24 cellular contexts compared by ENCODE assay signal in the genomic region with DNA sequence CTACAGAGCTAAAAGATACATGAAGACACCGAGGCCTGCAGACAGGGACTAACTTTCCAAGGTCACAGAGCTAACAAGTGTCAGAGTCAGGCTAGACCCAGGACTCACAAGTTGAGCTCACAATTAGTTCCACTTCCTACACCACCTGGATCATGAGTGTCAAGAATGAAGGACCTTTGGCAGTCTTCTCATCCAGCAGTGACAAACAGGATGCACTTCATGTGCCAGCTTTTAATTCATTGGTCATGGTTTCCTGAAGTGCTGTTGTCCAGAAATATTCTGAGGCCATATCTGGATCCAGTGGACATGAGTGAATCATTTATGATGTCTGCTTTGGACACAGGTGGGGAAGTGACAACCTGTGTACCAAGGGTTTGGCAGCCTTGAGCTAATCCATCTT.
DNase-seq lines count a peak whose midpoint lies in the region; ATAC-seq, FAIRE-seq and TF ChIP-seq lines count a peak whose summit lies in the region.
"Had no signal": no experiment of that assay in that cellular context is flagged by ENCODE, and none has a peak within 500 bp of the region (broad histone marks: within the 10 kb centered on the region; RNA-seq: fewer than 3 reads in every experiment).

No MANE protein-coding gene starts in this region.

- H4K20me1 ChIP-seq in GM12878 (ENCODE audit: control insufficient read depth, insufficient read depth) = no peaks in the 10 kb centered on the region
- H4K20me1 ChIP-seq: BLaER1 treated with 17β-estradiol and CSF1 and Interleukin-3, amounts not matched to agents 10 nM and 100 nM had no signal

- WGBS in GM12878 (ENCODE audit: insufficient coverage, insufficient replicate concordance, low lambda C conversion rate, missing lambda C conversion rate) = 13% methylated on average over 1 of the region's 1 CpG
- 86% methylated on average over 1 of the region's 1 CpG for WGBS in gastroesophageal sphincter (ENCODE audit: low coverage in 1 of 2), 2 donors

- BruUV-seq in GM12878 (replicated peaks; lab: Mats Ljungman, UMichigan) = no TSS peak

- SMC1A ChIA-PET in GM12878 (lab: Charles Lee; ENCODE audit: uncharacterized antibody, unreplicated experiment) = interaction anchor here (1.1 kb wide), 1 partner anchor 41 kb away, joined by 3 read pairs; no protein-coding TSS in a partner anchor

- no peak for TF ChIP-seq EP300 in GM12878 (IDR thresholded peaks at IDR 0.05; ENCODE audit: borderline replicate concordance in 1 of 2, control insufficient read depth in 1 of 2, low read depth in 2 of 2, low read length in 2 of 2)
- TF ChIP-seq EP300 in gastroesophageal sphincter (IDR thresholded peaks at IDR 0.05) = no peak

- no peak overlapping the region for H3K9ac ChIP-seq in GM12878 (ENCODE audit: control insufficient read depth, insufficient read depth, low read length)
- H3K9ac ChIP-seq: BLaER1 treated with 17β-estradiol and CSF1 and Interleukin-3, amounts not matched to agents 10 nM and 100 nM had no signal

- TF ChIP-seq POLR2A in GM12878 (IDR thresholded peaks at IDR 0.05; ENCODE audit: low read depth, low read length) (no peak), gastroesophageal sphincter (IDR thresholded peaks at IDR 0.05) (no peak)

- no peak overlapping the region for H3K4me3 ChIP-seq in GM12878
- H3K4me3 ChIP-seq in gastroesophageal sphincter = no peak overlapping the region
- H3K4me3 ChIP-seq: A549; BLaER1 treated with 17β-estradiol and CSF1 and Interleukin-3, amounts not matched to agents 10 nM and 100 nM had no signal

- H3K36me3 Mint-ChIP-seq in glutamatergic neuron (ENCODE audit: unreplicated experiment) = peaks cover 6% of the 10 kb centered on the region
- H3K36me3 Mint-ChIP-seq: CD4-positive, alpha-beta memory T cell; CD8-positive, alpha-beta memory T cell had no signal

- peak; percentile 9 for DNase-seq in activated effector memory CD4-positive, alpha-beta T cell treated with anti-CD3 and anti-CD28 coated beads, Interleukin-2, amount 50 U/mL, for 16 hours
- no peak for DNase-seq in activated effector memory CD4-positive, alpha-beta T cell treated with Interleukin-2 at 50 U/mL for 16 hours
- DNase-seq in GM12878 (ENCODE audit: low read depth, low spot score) (no peak), dermis microvascular lymphatic vessel endothelial cell (ENCODE audit: low read depth in 2 of 2) (peak; percentile 42 to 71), COLO829 (ENCODE audit: low spot score) (no peak), glutamatergic neuron (no peak)
- DNase-seq: AML-193; Caco-2; Calu3; CD4-positive, alpha-beta memory T cell; CD8-positive, alpha-beta memory T cell; DMS79 treated with DMSO at 0.1 percent for 48 hours; GF-D8 had no signal

- TF ChIP-seq RAD21 in GM12878 (IDR thresholded peaks at IDR 0.05; ENCODE audit: insufficient read depth, low read depth, low read length) = no peak

- peaks cover 2% of the 10 kb centered on the region for H3K9me3 Mint-ChIP-seq in glutamatergic neuron (ENCODE audit: unreplicated experiment)

- POLR2A ChIA-PET in GM12878 (lab: Charles Lee) = no interaction called here

- intact Hi-C loops in GM12878 (cut with micrococcal nuclease; ENCODE audit: unreplicated experiment) = no loop called here

- peak; percentile 54 for FAIRE-seq in GM12878 (lab: Jason Lieb, UNC)
- FAIRE-seq: A549, D721Med, G401.6, GM12892, GM18507 had no signal

- in situ Hi-C loops in GM12878 (cut with MboI) = no loop called here

- TF ChIP-seq CTCF in GM12878 (IDR thresholded peaks at IDR 0.05 in 2 of 3, conservative IDR thresholded peaks at IDR 0.05 in 1 of 3; ENCODE audit: control insufficient read depth in 2 of 3, extremely low read depth in 1 of 3, insufficient read depth in 1 of 3, low read depth in 3 of 3, low read length in 3 of 3) = no peak
- TF ChIP-seq CTCF in gastroesophageal sphincter (IDR thresholded peaks at IDR 0.05) = no peak
- TF ChIP-seq CTCF in glutamatergic neuron (IDR thresholded peaks at IDR 0.05; ENCODE audit: partially characterized antibody, unreplicated experiment) = no peak

- no peaks in the 10 kb centered on the region for H3K4me1 ChIP-seq in GM12878 (ENCODE audit: control insufficient read depth, insufficient read depth, low read length)
- no peaks in the 10 kb centered on the region for H3K4me1 ChIP-seq in gastroesophageal sphincter
- H3K4me1 ChIP-seq: A549; BLaER1 treated with 17β-estradiol and CSF1 and Interleukin-3, amounts not matched to agents 10 nM and 100 nM; Caco-2 had no signal

- H3K4me3 Mint-ChIP-seq in glutamatergic neuron (ENCODE audit: unreplicated experiment) = no peak overlapping the region
- H3K4me3 Mint-ChIP-seq: B cell; CD4-positive, alpha-beta memory T cell; CD8-positive, alpha-beta memory T cell had no signal

- no peak overlapping the region for H3K4me2 ChIP-seq in GM12878 (ENCODE audit: control insufficient read depth, insufficient read depth)
- H3K4me2 ChIP-seq: A549; BLaER1 treated with 17β-estradiol and CSF1 and Interleukin-3, amounts not matched to agents 10 nM and 100 nM had no signal

- ATAC-seq in GM12878 (no peak), gastroesophageal sphincter (peak; percentile 13), GM21717 (IDR thresholded peaks at IDR 0.05; ENCODE audit: unreplicated experiment) (no peak)
- ATAC-seq: A549 had no signal

- no peaks in the 10 kb centered on the region; the same call in 2 of the 3 replicates for H3K9me3 ChIP-seq in GM12878 (replicated peaks; ENCODE audit: control insufficient read depth, insufficient read depth, low read length)
- peaks cover 0 to 6% (median 0%) of the 10 kb centered on the region in 3 donors for H3K9me3 ChIP-seq in gastroesophageal sphincter
- H3K9me3 ChIP-seq: A549, Caco-2 had no signal

- H3K36me3 ChIP-seq in GM12878 (ENCODE audit: control insufficient read depth in 2 of 2, insufficient read depth in 2 of 2, low read length in 1 of 2) (no peaks in the 10 kb centered on the region), gastroesophageal sphincter (no peaks in the 10 kb centered on the region)
- H3K36me3 ChIP-seq: BLaER1 treated with 17β-estradiol and CSF1 and Interleukin-3, amounts not matched to agents 10 nM and 100 nM had no signal

- H3K79me2 ChIP-seq in GM12878 (ENCODE audit: control insufficient read depth, insufficient read depth, low read length) = no peaks in the 10 kb centered on the region

- no peak overlapping the region for H3K27ac ChIP-seq in GM12878 (ENCODE audit: control insufficient read depth, insufficient read depth)
- no peak overlapping the region for H3K27ac ChIP-seq in gastroesophageal sphincter
- H3K27ac ChIP-seq: 22Rv1; A549; BLaER1 treated with 17β-estradiol and CSF1 and Interleukin-3, amounts not matched to agents 10 nM and 100 nM; C4-2B had no signal

- H2AFZ ChIP-seq in GM12878 (ENCODE audit: control insufficient read depth, low read depth, low read length) = no peak overlapping the region

- no peak overlapping the region for H3K27ac Mint-ChIP-seq in glutamatergic neuron (ENCODE audit: unreplicated experiment)
- H3K27ac Mint-ChIP-seq: B cell; CD4-positive, alpha-beta memory T cell; CD8-positive, alpha-beta memory T cell had no signal

- no peaks in the 10 kb centered on the region for H3K27me3 Mint-ChIP-seq in glutamatergic neuron (ENCODE audit: unreplicated experiment)

- H3K4me1 Mint-ChIP-seq in glutamatergic neuron (ENCODE audit: low read depth, unreplicated experiment) = peaks cover 3% of the 10 kb centered on the region
- H3K4me1 Mint-ChIP-seq: B cell; CD4-positive, alpha-beta memory T cell; CD8-positive, alpha-beta memory T cell had no signal

- CTCF ChIA-PET in GM12878 (lab: Yijun Ruan, JAX) = no interaction called here

- RAD21 ChIA-PET in GM12878 (lab: Charles Lee; ENCODE audit: unreplicated experiment) = no interaction called here

- H3K27me3 ChIP-seq in GM12878 (replicated peaks in 1 of 2; ENCODE audit: control insufficient read depth in 2 of 2, insufficient read depth in 2 of 2, low read length in 1 of 2) (no peaks in the 10 kb centered on the region; a peak in 2 of 4 replicates), gastroesophageal sphincter (peaks cover 19% of the 10 kb centered on the region)
- H3K27me3 ChIP-seq: BLaER1 treated with 17β-estradiol and CSF1 and Interleukin-3, amounts not matched to agents 10 nM and 100 nM had no signal

TF ChIP-seq in GM12878, 131 proteins besides CTCF, POLR2A, EP300 and RAD21 (continues in another document):
- TF ChIP-seq, protein P1, sequence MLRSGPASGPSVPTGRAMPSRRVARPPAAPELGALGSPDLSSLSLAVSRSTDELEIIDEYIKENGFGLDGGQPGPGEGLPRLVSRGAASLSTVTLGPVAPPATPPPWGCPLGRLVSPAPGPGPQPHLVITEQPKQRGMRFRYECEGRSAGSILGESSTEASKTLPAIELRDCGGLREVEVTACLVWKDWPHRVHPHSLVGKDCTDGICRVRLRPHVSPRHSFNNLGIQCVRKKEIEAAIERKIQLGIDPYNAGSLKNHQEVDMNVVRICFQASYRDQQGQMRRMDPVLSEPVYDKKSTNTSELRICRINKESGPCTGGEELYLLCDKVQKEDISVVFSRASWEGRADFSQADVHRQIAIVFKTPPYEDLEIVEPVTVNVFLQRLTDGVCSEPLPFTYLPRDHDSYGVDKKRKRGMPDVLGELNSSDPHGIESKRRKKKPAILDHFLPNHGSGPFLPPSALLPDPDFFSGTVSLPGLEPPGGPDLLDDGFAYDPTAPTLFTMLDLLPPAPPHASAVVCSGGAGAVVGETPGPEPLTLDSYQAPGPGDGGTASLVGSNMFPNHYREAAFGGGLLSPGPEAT (IDR thresholded peaks at IDR 0.05; ENCODE audit: low read depth) = no peak
- TF ChIP-seq, protein P2, sequence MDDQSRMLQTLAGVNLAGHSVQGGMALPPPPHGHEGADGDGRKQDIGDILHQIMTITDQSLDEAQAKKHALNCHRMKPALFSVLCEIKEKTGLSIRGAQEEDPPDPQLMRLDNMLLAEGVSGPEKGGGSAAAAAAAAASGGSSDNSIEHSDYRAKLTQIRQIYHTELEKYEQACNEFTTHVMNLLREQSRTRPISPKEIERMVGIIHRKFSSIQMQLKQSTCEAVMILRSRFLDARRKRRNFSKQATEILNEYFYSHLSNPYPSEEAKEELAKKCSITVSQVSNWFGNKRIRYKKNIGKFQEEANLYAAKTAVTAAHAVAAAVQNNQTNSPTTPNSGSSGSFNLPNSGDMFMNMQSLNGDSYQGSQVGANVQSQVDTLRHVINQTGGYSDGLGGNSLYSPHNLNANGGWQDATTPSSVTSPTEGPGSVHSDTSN (IDR thresholded peaks at IDR 0.05; ENCODE audit: insufficient replicate concordance, low read depth, low read length) = no peak
- no peak for TF ChIP-seq POU2F2 (IDR thresholded peaks at IDR 0.05; ENCODE audit: borderline replicate concordance, low read depth, low read length)
- no peak for TF ChIP-seq ESRRA (IDR thresholded peaks at IDR 0.05; ENCODE audit: low read length)
- TF ChIP-seq BMI1 (IDR thresholded peaks at IDR 0.05; ENCODE audit: borderline replicate concordance) = no peak
- TF ChIP-seq ZBED1 (IDR thresholded peaks at IDR 0.05; ENCODE audit: borderline replicate concordance) = no peak
- TF ChIP-seq PML (IDR thresholded peaks at IDR 0.05; ENCODE audit: low read length) = no peak
- no peak for TF ChIP-seq PAX5 (IDR thresholded peaks at IDR 0.05; ENCODE audit: borderline replicate concordance, low read depth, low read length)
- no peak for TF ChIP-seq NFXL1 (IDR thresholded peaks at IDR 0.05; ENCODE audit: borderline replicate concordance)
- no peak for TF ChIP-seq RBBP5 (conservative IDR thresholded peaks at IDR 0.05)

Comparison
In these comparisons a context has a peak if more than half of its experiments do, and no peak if none do; other contexts are left out.
1. DNase-seq: peak in activated effector memory CD4-positive, alpha-beta T cell treated with anti-CD3 and anti-CD28 coated beads, Interleukin-2, amount 50 U/mL, for 16 hours (single experiment) and dermis microvascular lymphatic vessel endothelial cell (2 of 2); none in activated effector memory CD4-positive, alpha-beta T cell treated with Interleukin-2 at 50 U/mL for 16 hours (single experiment), GM12878 (single experiment), COLO829 (single experiment) and glutamatergic neuron (single experiment).